Comparison of ENCODE assay signal across 35 cellular contexts in the genomic region with DNA sequence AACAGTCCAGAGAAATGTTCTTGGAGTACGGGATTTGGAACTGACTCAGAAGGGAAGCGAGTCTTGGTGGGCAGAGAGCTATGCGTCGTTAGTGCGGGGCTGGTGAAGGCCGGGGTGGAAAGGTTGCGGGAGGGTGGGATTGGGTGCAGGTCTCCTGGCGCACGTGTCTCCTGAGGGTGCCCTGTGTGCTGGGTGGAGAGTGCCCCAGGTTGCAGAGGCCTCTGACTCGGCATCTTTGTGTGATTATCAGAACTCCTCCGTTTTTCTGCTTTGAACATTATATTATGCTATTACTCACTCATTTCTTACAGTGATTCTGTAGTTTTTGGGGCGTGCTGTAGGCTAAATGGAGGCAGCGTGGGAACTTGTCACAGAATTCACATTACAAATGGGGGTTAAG.
"Had no signal": no experiment of that assay in that cellular context is flagged by ENCODE, and none has a peak within 500 bp of the region (broad histone marks: within the 10 kb centered on the region; RNA-seq: fewer than 3 reads in every experiment).

No MANE protein-coding gene starts in this region.

- H3K4me3 ChIP-seq: adrenal gland, breast epithelium, cardiac muscle cell, esophagus squamous epithelium, gastroesophageal sphincter had no signal

- H3K36me3 ChIP-seq: breast epithelium had no signal

- H3K4me1 Mint-ChIP-seq: activated CD4-positive, alpha-beta T cell treated with anti-CD3 and anti-CD28 coated beads for 36 hours; activated CD4-positive, alpha-beta T cell treated with anti-CD3 and anti-CD28 coated beads, Interleukin-2, amount 10 ng/mL, durations not matched to agents 24 days and 14 days; activated CD8-positive, alpha-beta memory T cell treated with anti-CD3 and anti-CD28 coated beads, Interleukin-2, amount 10 ng/mL, durations not matched to agents 7 days and 5 days; activated naive CD4-positive, alpha-beta T cell treated with anti-CD3 and anti-CD28 coated beads, Interleukin-2, amount 50 U/mL, for 24 hours; activated naive CD8-positive, alpha-beta T cell treated with anti-CD3 and anti-CD28 coated beads for 36 hours; activated naive CD8-positive, alpha-beta T cell treated with anti-CD3 and anti-CD28 coated beads, Interleukin-2, amount 50 U/mL, for 24 hours; brain had no signal

- DNase-seq: activated CD4-positive, alpha-beta memory T cell treated with anti-CD3 and anti-CD28 coated beads for 36 hours; activated CD4-positive, alpha-beta T cell treated with anti-CD3 and anti-CD28 coated beads, Interleukin-2, amount 10 ng/mL, durations not matched to agents 24 days and 14 days; activated CD4-positive, CD25-positive, alpha-beta regulatory T cell; activated CD4-positive, CD25-positive, alpha-beta regulatory T cell treated with anti-CD3 and anti-CD28 coated beads, Interleukin-2, amount 50 U/mL, for 72 hours; activated CD8-positive, alpha-beta memory T cell treated with anti-CD3 and anti-CD28 coated beads, Interleukin-2, amount 10 ng/mL, durations not matched to agents 7 days and 5 days; activated CD8-positive, alpha-beta memory T cell treated with anti-CD3 and anti-CD28 coated beads, Interleukin-2, amount 50 U/mL, for 4 hours; activated CD8-positive, alpha-beta T cell treated with anti-CD3 and anti-CD28 coated beads, Interleukin-2, amount 10 ng/mL, durations not matched to agents 7 days and 5 days; activated effector memory CD4-positive, alpha-beta T cell treated with anti-CD3 and anti-CD28 coated beads, Interleukin-2, amount 50 U/mL, for 16 hours; activated naive CD4-positive, alpha-beta T cell treated with anti-CD3 and anti-CD28 coated beads for 36 hours; activated naive CD8-positive, alpha-beta T cell treated with anti-CD3 and anti-CD28 coated beads for 36 hours; activated naive CD8-positive, alpha-beta T cell treated with anti-CD3 and anti-CD28 coated beads, Interleukin-2, amount 50 U/mL, for 24 hours; activated T-cell treated with anti-CD3 and anti-CD28 coated beads, Interleukin-2, amount 50 U/mL, for 1 hour; activated T-cell treated with anti-CD3 and anti-CD28 coated beads, Interleukin-2, amount 50 U/mL, for 48 hours; adrenal gland; amygdala; cortex of kidney; dermis blood vessel endothelial cell; effector CD8-positive, alpha-beta T cell; esophagus squamous epithelium; foreskin melanocyte; T1000; WERI-Rb-1 had no signal

- FAIRE-seq: colon, endometrium, endothelial cell of umbilical vein had no signal

- H3K27me3 Mint-ChIP-seq: activated CD4-positive, alpha-beta memory T cell treated with anti-CD3 and anti-CD28 coated beads for 36 hours; activated CD4-positive, alpha-beta T cell treated with anti-CD3 and anti-CD28 coated beads for 36 hours; activated CD4-positive, alpha-beta T cell treated with anti-CD3 and anti-CD28 coated beads, Interleukin-2, amount 10 ng/mL, durations not matched to agents 24 days and 14 days; activated CD8-positive, alpha-beta memory T cell treated with anti-CD3 and anti-CD28 coated beads, Interleukin-2, amount 10 ng/mL, durations not matched to agents 7 days and 5 days; activated naive CD4-positive, alpha-beta T cell treated with anti-CD3 and anti-CD28 coated beads, Interleukin-2, amount 50 U/mL, for 24 hours; activated naive CD8-positive, alpha-beta T cell treated with anti-CD3 and anti-CD28 coated beads for 36 hours; activated naive CD8-positive, alpha-beta T cell treated with anti-CD3 and anti-CD28 coated beads, Interleukin-2, amount 50 U/mL, for 24 hours; brain; central memory CD8-positive, alpha-beta T cell had no signal

- H3K4me1 ChIP-seq: adrenal gland, breast epithelium, esophagus squamous epithelium, gastroesophageal sphincter had no signal

- ATAC-seq: activated CD4-positive, alpha-beta T cell treated with anti-CD3 and anti-CD28 coated beads for 36 hours; activated CD8-positive, alpha-beta memory T cell treated with anti-CD3 and anti-CD28 coated beads, Interleukin-2, amount 10 ng/mL, durations not matched to agents 7 days and 5 days; activated CD8-positive, alpha-beta T cell treated with anti-CD3 and anti-CD28 coated beads, Interleukin-2, amount 10 ng/mL, durations not matched to agents 7 days and 5 days; activated naive CD8-positive, alpha-beta T cell treated with anti-CD3 and anti-CD28 coated beads, Interleukin-2, amount 50 U/mL, for 24 hours; gastroesophageal sphincter had no signal

- H3K9me3 ChIP-seq: adrenal gland, breast epithelium, esophagus squamous epithelium, gastroesophageal sphincter had no signal

- H3K27me3 ChIP-seq: adrenal gland, breast epithelium, cardiac muscle cell, esophagus squamous epithelium, gastroesophageal sphincter had no signal

- H3K27ac ChIP-seq: adrenal gland, breast epithelium, cardiac muscle cell, epithelial cell of prostate, esophagus squamous epithelium, gastroesophageal sphincter, WERI-Rb-1 had no signal

- H3K36me3 Mint-ChIP-seq: activated naive CD4-positive, alpha-beta T cell treated with anti-CD3 and anti-CD28 coated beads, Interleukin-2, amount 50 U/mL, for 24 hours had no signal

- H3K4me3 Mint-ChIP-seq: activated CD4-positive, alpha-beta memory T cell treated with anti-CD3 and anti-CD28 coated beads for 36 hours; activated CD4-positive, alpha-beta T cell treated with anti-CD3 and anti-CD28 coated beads for 36 hours; activated CD4-positive, alpha-beta T cell treated with anti-CD3 and anti-CD28 coated beads, Interleukin-2, amount 10 ng/mL, durations not matched to agents 24 days and 14 days; activated CD8-positive, alpha-beta memory T cell treated with anti-CD3 and anti-CD28 coated beads, Interleukin-2, amount 10 ng/mL, durations not matched to agents 7 days and 5 days; activated CD8-positive, alpha-beta T cell treated with anti-CD3 and anti-CD28 coated beads, Interleukin-2, amount 10 ng/mL, durations not matched to agents 7 days and 5 days; activated naive CD4-positive, alpha-beta T cell treated with anti-CD3 and anti-CD28 coated beads for 36 hours; activated naive CD4-positive, alpha-beta T cell treated with anti-CD3 and anti-CD28 coated beads, Interleukin-2, amount 50 U/mL, for 24 hours; activated naive CD8-positive, alpha-beta T cell treated with anti-CD3 and anti-CD28 coated beads for 36 hours; activated naive CD8-positive, alpha-beta T cell treated with anti-CD3 and anti-CD28 coated beads, Interleukin-2, amount 50 U/mL, for 24 hours; activated T-helper 1 cell treated with anti-CD3 and anti-CD28 coated beads, Interleukin-12 subunit alpha, Interleukin-12 subunit beta, Interleukin-2, Interleukin-4 antibody, amounts not matched to agents 30 ng/mL and 10 ng/mL and 1 ng/mL, durations not matched to agents 14 hours and 24 hours and 36 hours; brain; central memory CD8-positive, alpha-beta T cell had no signal

- H3K9me3 Mint-ChIP-seq: activated CD4-positive, alpha-beta memory T cell treated with anti-CD3 and anti-CD28 coated beads for 36 hours; activated CD4-positive, alpha-beta T cell treated with anti-CD3 and anti-CD28 coated beads, Interleukin-2, amount 10 ng/mL, durations not matched to agents 24 days and 14 days; activated naive CD4-positive, alpha-beta T cell treated with anti-CD3 and anti-CD28 coated beads for 36 hours; activated naive CD4-positive, alpha-beta T cell treated with anti-CD3 and anti-CD28 coated beads, Interleukin-2, amount 50 U/mL, for 24 hours; activated naive CD8-positive, alpha-beta T cell treated with anti-CD3 and anti-CD28 coated beads for 36 hours; activated naive CD8-positive, alpha-beta T cell treated with anti-CD3 and anti-CD28 coated beads, Interleukin-2, amount 50 U/mL, for 24 hours; activated T-helper 1 cell treated with anti-CD3 and anti-CD28 coated beads, Interleukin-12 subunit alpha, Interleukin-12 subunit beta, Interleukin-2, Interleukin-4 antibody, amounts not matched to agents 30 ng/mL and 10 ng/mL and 1 ng/mL, durations not matched to agents 14 hours and 24 hours and 36 hours; activated T-helper 2 cell treated with anti-CD3 and anti-CD28 coated beads, Interferon-gamma antibody, Interleukin-2, Interleukin-4, amounts not matched to agents 10 μg/mL and 5 μg/mL and 100 μg/mL, durations not matched to agents 14 hours and 24 hours and 36 hours; brain; central memory CD8-positive, alpha-beta T cell had no signal

- H3K27ac Mint-ChIP-seq: activated CD4-positive, alpha-beta memory T cell treated with anti-CD3 and anti-CD28 coated beads for 36 hours; activated CD4-positive, alpha-beta T cell treated with anti-CD3 and anti-CD28 coated beads for 36 hours; activated CD4-positive, alpha-beta T cell treated with anti-CD3 and anti-CD28 coated beads, Interleukin-2, amount 10 ng/mL, durations not matched to agents 24 days and 14 days; activated CD8-positive, alpha-beta memory T cell treated with anti-CD3 and anti-CD28 coated beads, Interleukin-2, amount 10 ng/mL, durations not matched to agents 7 days and 5 days; activated CD8-positive, alpha-beta T cell treated with anti-CD3 and anti-CD28 coated beads, Interleukin-2, amount 10 ng/mL, durations not matched to agents 7 days and 5 days; activated naive CD4-positive, alpha-beta T cell treated with anti-CD3 and anti-CD28 coated beads for 36 hours; activated naive CD4-positive, alpha-beta T cell treated with anti-CD3 and anti-CD28 coated beads, Interleukin-2, amount 50 U/mL, for 24 hours; activated naive CD8-positive, alpha-beta T cell treated with anti-CD3 and anti-CD28 coated beads for 36 hours; activated naive CD8-positive, alpha-beta T cell treated with anti-CD3 and anti-CD28 coated beads, Interleukin-2, amount 50 U/mL, for 24 hours; activated T-helper 1 cell treated with anti-CD3 and anti-CD28 coated beads, Interleukin-12 subunit alpha, Interleukin-12 subunit beta, Interleukin-2, Interleukin-4 antibody, amounts not matched to agents 30 ng/mL and 10 ng/mL and 1 ng/mL, durations not matched to agents 14 hours and 24 hours and 36 hours; activated T-helper 2 cell treated with anti-CD3 and anti-CD28 coated beads, Interferon-gamma antibody, Interleukin-2, Interleukin-4, amounts not matched to agents 10 μg/mL and 5 μg/mL and 100 μg/mL, durations not matched to agents 14 hours and 24 hours and 36 hours; brain had no signal
